In genomic region chr21:36729301-36729970, GRCh38 we compare ENCODE assay signal across 33 cellular contexts. TPM values are rescaled to one million over a fixed set of nuclear protein-coding genes. Genes with fewer than 3 reads are reported as not detected.
"Had no signal": no experiment of that assay in that cellular context is flagged by ENCODE, and none has a peak within 500 bp of the region (broad histone marks: within the 10 kb centered on the region; RNA-seq: fewer than 3 reads in every experiment).

No MANE protein-coding gene starts in this region.

- H3K36me3 Mint-ChIP-seq: activated naive CD4-positive, alpha-beta T cell treated with anti-CD3 and anti-CD28 coated beads, Interleukin-2, amount 50 U/mL, for 24 hours; natural killer cell had no signal

- H3K9me3 Mint-ChIP-seq: activated naive CD4-positive, alpha-beta T cell treated with anti-CD3 and anti-CD28 coated beads, Interleukin-2, amount 50 U/mL, for 24 hours; activated naive CD8-positive, alpha-beta T cell treated with anti-CD3 and anti-CD28 coated beads, Interleukin-2, amount 50 U/mL, for 24 hours; activated T-helper 1 cell treated with anti-CD3 and anti-CD28 coated beads, Interleukin-12 subunit alpha, Interleukin-12 subunit beta, Interleukin-2, Interleukin-4 antibody, amounts not matched to agents 30 ng/mL and 10 ng/mL and 1 ng/mL, durations not matched to agents 14 hours and 24 hours and 36 hours; central memory CD8-positive, alpha-beta T cell; natural killer cell had no signal

- H3K4me3 Mint-ChIP-seq: activated CD4-positive, alpha-beta T cell treated with anti-CD3 and anti-CD28 coated beads for 36 hours; activated naive CD4-positive, alpha-beta T cell treated with anti-CD3 and anti-CD28 coated beads, Interleukin-2, amount 50 U/mL, for 24 hours; activated naive CD8-positive, alpha-beta T cell treated with anti-CD3 and anti-CD28 coated beads, Interleukin-2, amount 50 U/mL, for 24 hours; activated T-helper 1 cell treated with anti-CD3 and anti-CD28 coated beads, Interleukin-12 subunit alpha, Interleukin-12 subunit beta, Interleukin-2, Interleukin-4 antibody, amounts not matched to agents 30 ng/mL and 10 ng/mL and 1 ng/mL, durations not matched to agents 14 hours and 24 hours and 36 hours; central memory CD8-positive, alpha-beta T cell; natural killer cell had no signal

- H3K27ac Mint-ChIP-seq: activated CD4-positive, alpha-beta T cell treated with anti-CD3 and anti-CD28 coated beads for 36 hours; activated naive CD4-positive, alpha-beta T cell treated with anti-CD3 and anti-CD28 coated beads, Interleukin-2, amount 50 U/mL, for 24 hours; activated naive CD8-positive, alpha-beta T cell treated with anti-CD3 and anti-CD28 coated beads, Interleukin-2, amount 50 U/mL, for 24 hours; activated T-helper 1 cell treated with anti-CD3 and anti-CD28 coated beads, Interleukin-12 subunit alpha, Interleukin-12 subunit beta, Interleukin-2, Interleukin-4 antibody, amounts not matched to agents 30 ng/mL and 10 ng/mL and 1 ng/mL, durations not matched to agents 14 hours and 24 hours and 36 hours; natural killer cell; progenitor cell of endocrine pancreas had no signal

- H3K27ac ChIP-seq: epithelial cell of prostate, esophagus squamous epithelium, heart right ventricle, left lung, lower lobe of right lung, neutrophil, ovary, tibial nerve had no signal

- H3K27me3 ChIP-seq: ovary had no signal

- H3K4me3 ChIP-seq: esophagus squamous epithelium, heart right ventricle, left lung, lower lobe of right lung, ovary, smooth muscle cell, tibial nerve had no signal

- H3K9me3 ChIP-seq: esophagus squamous epithelium, heart right ventricle, left lung, lower lobe of right lung, neutrophil, ovary had no signal

- H3K4me1 ChIP-seq: esophagus squamous epithelium, heart right ventricle, left lung, lower lobe of right lung, tibial nerve had no signal

- H3K36me3 ChIP-seq: heart right ventricle, left lung, lower lobe of right lung, neutrophil, ovary, tibial nerve had no signal

- DNase-seq: activated CD4-positive, alpha-beta T cell treated with anti-CD3 and anti-CD28 coated beads for 36 hours; activated CD4-positive, alpha-beta T cell treated with anti-CD3 and anti-CD28 coated beads, Interleukin-2, amount 50 U/mL, for 4 hours; activated CD4-positive, CD25-positive, alpha-beta regulatory T cell; activated CD8-positive, alpha-beta memory T cell treated with anti-CD3 and anti-CD28 coated beads, Interleukin-2, amount 50 U/mL, for 4 hours; activated gamma-delta T cell treated with Interleukin-2 at 50 U/mL for 16 hours; activated naive CD8-positive, alpha-beta T cell treated with anti-CD3 and anti-CD28 coated beads, Interleukin-2, amount 50 U/mL, for 24 hours; activated T-cell treated with anti-CD3 and anti-CD28 coated beads, Interleukin-2, amount 50 U/mL, for 1 hour; amygdala; dermis blood vessel endothelial cell; effector CD4-positive, alpha-beta T cell; esophagus squamous epithelium; foreskin melanocyte; heart right ventricle; lower lobe of right lung; mesenchymal stem cell; natural killer cell; ovary; stimulated activated CD4-positive, alpha-beta T cell treated with anti-CD3 and anti-CD28 coated beads, Interleukin-15, amount 100 ng/mL, for 24 hours; stimulated activated CD4-positive, alpha-beta T cell treated with anti-CD3 and anti-CD28 coated beads, Interleukin-2, amount 100 ng/mL, for 24 hours; stimulated activated naive CD4-positive, alpha-beta T cell; T-helper 2 cell had no signal

- H3K4me1 Mint-ChIP-seq: activated CD4-positive, alpha-beta T cell treated with anti-CD3 and anti-CD28 coated beads for 36 hours; activated naive CD4-positive, alpha-beta T cell treated with anti-CD3 and anti-CD28 coated beads, Interleukin-2, amount 50 U/mL, for 24 hours; activated naive CD8-positive, alpha-beta T cell treated with anti-CD3 and anti-CD28 coated beads, Interleukin-2, amount 50 U/mL, for 24 hours; central memory CD8-positive, alpha-beta T cell; natural killer cell had no signal

RNA-seq across cellular contexts. Expression of gene SIM2, which starts 30.5 kb away (rescaled TPM):
- total RNA-seq: activated CD8-positive, alpha-beta memory T cell treated with anti-CD3 and anti-CD28 coated beads for 36 hours; left lung; lower lobe of right lung; mononuclear cell; natural killer cell; smooth muscle cell; temporal lobe; tibial nerve had no signal
